22 cellular contexts compared by ENCODE assay signal in genomic region chr12:104611671-104612070, GRCh38.
DNase-seq lines count a peak whose midpoint lies in the region; ATAC-seq and TF ChIP-seq lines count a peak whose summit lies in the region.
"Had no signal": no experiment of that assay in that cellular context is flagged by ENCODE, and none has a peak within 500 bp of the region (broad histone marks: within the 10 kb centered on the region; RNA-seq: fewer than 3 reads in every experiment).

No MANE protein-coding gene starts in this region.

- peaks cover 31 to 69% (median 57%) of the 10 kb centered on the region in 4 donors for H3K4me1 Mint-ChIP-seq in CD4-positive, alpha-beta memory T cell
- H3K4me1 Mint-ChIP-seq in endothelial cell (ENCODE audit: unreplicated experiment) (no peaks in the 10 kb centered on the region), type B pancreatic cell (ENCODE audit: unreplicated experiment) (peaks cover 27% of the 10 kb centered on the region)
- H3K4me1 Mint-ChIP-seq: GM23338 had no signal

- H3K9me3 ChIP-seq in CD4-positive, alpha-beta memory T cell (ENCODE audit: control insufficient read depth in 1 of 2, low read length in 2 of 2) = no peaks in the 10 kb centered on the region
- no peaks in the 10 kb centered on the region for H3K9me3 ChIP-seq in RWPE2 (ENCODE audit: severe bottlenecking)
- H3K9me3 ChIP-seq: Peyer's patch had no signal

- CTCF ChIA-PET in CD4-positive, alpha-beta memory T cell (lab: Charles Lee; ENCODE audit: partially characterized antibody) = no interaction called here

- no peaks in the 10 kb centered on the region for H3K9me3 Mint-ChIP-seq in CD4-positive, alpha-beta memory T cell
- H3K9me3 Mint-ChIP-seq in endothelial cell (ENCODE audit: unreplicated experiment) (no peaks in the 10 kb centered on the region), type B pancreatic cell (no peaks in the 10 kb centered on the region)
- H3K9me3 Mint-ChIP-seq: GM23338, HFFc6 had no signal

- no peaks in the 10 kb centered on the region for H3K27me3 ChIP-seq in CD4-positive, alpha-beta memory T cell (ENCODE audit: insufficient read depth, low read length)
- no peaks in the 10 kb centered on the region for H3K27me3 ChIP-seq in RWPE2 (ENCODE audit: insufficient read depth, poor library complexity, severe bottlenecking)
- H3K27me3 ChIP-seq: Peyer's patch had no signal

- H3K36me3 ChIP-seq in CD4-positive, alpha-beta memory T cell (ENCODE audit: insufficient read depth, low read length) = no peaks in the 10 kb centered on the region
- H3K36me3 ChIP-seq in RWPE2 (ENCODE audit: low read depth) = no peaks in the 10 kb centered on the region
- H3K36me3 ChIP-seq: Peyer's patch had no signal

- peaks cover 11 to 13% of the 10 kb centered on the region in 2 donors for H3K36me3 Mint-ChIP-seq in CD4-positive, alpha-beta memory T cell
- no peaks in the 10 kb centered on the region for H3K36me3 Mint-ChIP-seq in endothelial cell (ENCODE audit: low read depth, unreplicated experiment)
- peaks cover 13% of the 10 kb centered on the region for H3K36me3 Mint-ChIP-seq in type B pancreatic cell

- H3K4me3 ChIP-seq in CD4-positive, alpha-beta memory T cell (ENCODE audit: low read length in 2 of 2) = no peak overlapping the region
- no peak overlapping the region for H3K4me3 ChIP-seq in RWPE2 (ENCODE audit: severe bottlenecking)
- H3K4me3 ChIP-seq in foreskin fibroblast (ENCODE audit: low read depth in 1 of 2, low read length in 2 of 2) = no peak overlapping the region
- H3K4me3 ChIP-seq: GM23338, Peyer's patch, SK-N-MC had no signal

- no peak overlapping the region for H3K4me3 Mint-ChIP-seq in CD4-positive, alpha-beta memory T cell
- H3K4me3 Mint-ChIP-seq in endothelial cell (ENCODE audit: unreplicated experiment) = no peak overlapping the region
- no peak overlapping the region for H3K4me3 Mint-ChIP-seq in type B pancreatic cell
- H3K4me3 Mint-ChIP-seq: GM23338, H9, HFFc6 had no signal

- H3K27ac Mint-ChIP-seq in CD4-positive, alpha-beta memory T cell = peak overlapping the region in 4 of 7 donors; percentile 32 to 58 (median 42)
- H3K27ac Mint-ChIP-seq in endothelial cell (ENCODE audit: unreplicated experiment) (peak overlapping the region; percentile 4), type B pancreatic cell (peak overlapping the region; percentile 47)
- H3K27ac Mint-ChIP-seq: GM23338, HFFc6 had no signal

- no peak for DNase-seq in CD4-positive, alpha-beta memory T cell
- peak; percentile 1 for DNase-seq in RWPE2 (ENCODE audit: low spot score)
- no peak for DNase-seq in endothelial cell (ENCODE audit: low spot score)
- DNase-seq in type B pancreatic cell (ENCODE audit: extremely low spot score, unreplicated experiment) = no peak
- no peak for DNase-seq in D341Med (ENCODE audit: low spot score)
- no peak for DNase-seq in ureter (ENCODE audit: low spot score)
- DNase-seq in foreskin fibroblast = no peak
- DNase-seq: C1 segment of cervical spinal cord, H9, HFFc6, KBM-7, MV-4-11, NCI-H1105, NCI-H146, NCI-H1930, NCI-H446, NCI-H524 treated with DMSO at 0.1 percent for 48 hours, OCI-M1, Peyer's patch, SIG-M5 had no signal

- TF ChIP-seq CTCF in RWPE2 (IDR thresholded peaks at IDR 0.05; ENCODE audit: poor library complexity, severe bottlenecking) (no peak), endothelial cell (IDR thresholded peaks at IDR 0.05; ENCODE audit: unreplicated experiment) (no peak), type B pancreatic cell (conservative IDR thresholded peaks at IDR 0.05) (no peak), foreskin fibroblast (IDR thresholded peaks at IDR 0.05; ENCODE audit: low read depth, low read length) (no peak)

- intact Hi-C loops in CD4-positive, alpha-beta memory T cell (cut with micrococcal nuclease) = no loop called here

- H3K27ac ChIP-seq in CD4-positive, alpha-beta memory T cell (ENCODE audit: low read depth, low read length) = no peak overlapping the region
- H3K27ac ChIP-seq in RWPE2 (ENCODE audit: poor library complexity, severe bottlenecking) = no peak overlapping the region
- H3K27ac ChIP-seq: Peyer's patch, SK-N-MC had no signal

- POLR2A ChIA-PET in CD4-positive, alpha-beta memory T cell (lab: Charles Lee; ENCODE audit: partially characterized antibody) = no interaction called here

- peaks cover 21% of the 10 kb centered on the region for H3K4me1 ChIP-seq in CD4-positive, alpha-beta memory T cell (ENCODE audit: insufficient read depth, low read length)
- no peaks in the 10 kb centered on the region for H3K4me1 ChIP-seq in RWPE2 (ENCODE audit: insufficient read depth, poor library complexity, severe bottlenecking)

- no peak for ATAC-seq in RWPE2 (ENCODE audit: low read depth)
- ATAC-seq: GM23338 had no signal

- no peaks in the 10 kb centered on the region for H3K27me3 Mint-ChIP-seq in CD4-positive, alpha-beta memory T cell
- H3K27me3 Mint-ChIP-seq in endothelial cell (ENCODE audit: unreplicated experiment) (peaks cover 5% of the 10 kb centered on the region), type B pancreatic cell (no peaks in the 10 kb centered on the region)
